ENCODE assay signal across 9 cellular contexts in genomic region chr12:50620050-50620974, GRCh38.
DNase-seq lines count a peak whose midpoint lies in the region; ATAC-seq and TF ChIP-seq lines count a peak whose summit lies in the region.
"Had no signal": no experiment of that assay in that cellular context is flagged by ENCODE, and none has a peak within 500 bp of the region (broad histone marks: within the 10 kb centered on the region; RNA-seq: fewer than 3 reads in every experiment).

No MANE protein-coding gene starts in this region.

- H3K36me3 ChIP-seq in right lobe of liver, result no peaks in the 10 kb centered on the region

- TF ChIP-seq POLR2A in right lobe of liver (IDR thresholded peaks at IDR 0.05), result no peak

- ATAC-seq in right lobe of liver, result peak; percentile 18 to 37 (median 28)
- ATAC-seq in HG03469 (IDR thresholded peaks at IDR 0.05; ENCODE audit: unreplicated experiment), result no peak

- TF ChIP-seq CTCF in astrocyte of the cerebellum (IDR thresholded peaks at IDR 0.05; ENCODE audit: low read depth, low read length, missing control alignments) (peak; percentile 15), right lobe of liver (IDR thresholded peaks at IDR 0.05) (no peak)

- in situ Hi-C loops in astrocyte of the cerebellum (cut with HindIII; ENCODE audit: low sequenced_read_pairs), result no loop called here

- no peaks in the 10 kb centered on the region for H3K27me3 ChIP-seq in right lobe of liver

- intact Hi-C loops in right lobe of liver (cut with DNase I), result loop anchor here in 1 of 2 donors (10.0 kb wide), 1 partner anchor 106 kb away; no protein-coding TSS in a partner anchor

- peak; percentile 89 for DNase-seq in ELR (ENCODE audit: low read depth)
- peak; percentile 81 for DNase-seq in NCI-H187 treated with DMSO at 0.1 percent for 48 hours (lab: John Stamatoyannopoulos, UW)
- DNase-seq in astrocyte of the cerebellum (ENCODE audit: low read depth), result peak; percentile 72
- DNase-seq in right lobe of liver, result no peak
- no peak for DNase-seq in cerebellar nuclear complex (lab: John Stamatoyannopoulos, UW)
- no peak for DNase-seq in RPMI8226
- no peak for DNase-seq in NCI-H2081 (lab: John Stamatoyannopoulos, UW)

- H3K9me3 ChIP-seq in right lobe of liver, result no peaks in the 10 kb centered on the region

- 56% methylated on average over 9 of the region's 9 CpGs for WGBS in right lobe of liver (ENCODE audit: insufficient coverage, low coverage, low lambda C conversion rate, missing lambda C conversion rate)

- no peak overlapping the region for H3K4me3 ChIP-seq in astrocyte of the cerebellum (ENCODE audit: low read depth, low read length)
- no peak overlapping the region for H3K4me3 ChIP-seq in right lobe of liver

- peaks cover 0 to 27% (median 0%) of the 10 kb centered on the region in 4 donors for H3K4me1 ChIP-seq in right lobe of liver

- H3K27ac ChIP-seq in right lobe of liver, result no peak overlapping the region
- H3K27ac ChIP-seq: parathyroid adenoma had no signal

Comparison
In these comparisons a context has a peak if more than half of its experiments do, and no peak if none do; other contexts are left out.
1. DNase-seq: peak in ELR (single experiment), NCI-H187 treated with DMSO at 0.1 percent for 48 hours (single experiment) and astrocyte of the cerebellum (single experiment); none in right lobe of liver (0 of 3), cerebellar nuclear complex (0 of 2), RPMI8226 (single experiment) and NCI-H2081 (0 of 2).